Comparison of ENCODE assay signal across 8 cellular contexts in genomic region chr13:37074703-37075102, GRCh38. TPM values are rescaled to one million over a fixed set of nuclear protein-coding genes. Genes with fewer than 3 reads are reported as not detected.
DNase-seq lines count a peak whose midpoint lies in the region; ATAC-seq and TF ChIP-seq lines count a peak whose summit lies in the region.

No MANE protein-coding gene starts in this region.

- no peak for ATAC-seq in GM19324 (IDR thresholded peaks at IDR 0.05; ENCODE audit: low FRiP score, unreplicated experiment)

- H3K4me1 Mint-ChIP-seq in brain: peaks cover 10% of the 10 kb centered on the region

- H3K27ac Mint-ChIP-seq in brain: peak overlapping the region in 3 of 5 experiments; percentile 9 to 41 (median 16)

- no peaks in the 10 kb centered on the region for H3K36me3 Mint-ChIP-seq in brain

- H3K9me3 Mint-ChIP-seq in brain: no peaks in the 10 kb centered on the region

- no peaks in the 10 kb centered on the region for H3K27me3 Mint-ChIP-seq in brain

- H3K4me3 Mint-ChIP-seq in brain: peak overlapping the region in 1 of 5 experiments; percentile 27

- no peak for DNase-seq in GM10266 (ENCODE audit: extremely low spot score)
- peak; percentile 56 for DNase-seq in NAMALWA (ENCODE audit: low spot score)
- peak; percentile 51 for DNase-seq in medulla oblongata (ENCODE audit: extremely low spot score)
- DNase-seq in HuH-7 (ENCODE audit: low spot score): no peak
- DNase-seq in GM19240 (ENCODE audit: insufficient read length, low spot score): no peak
- DNase-seq in NCI-H1436 treated with DMSO at 0.1 percent for 48 hours (lab: John Stamatoyannopoulos, UW): no peak

- TF ChIP-seq CTCF in GM10266 (IDR thresholded peaks at IDR 0.05; ENCODE audit: control insufficient read depth, insufficient read depth, low read depth, missing control alignments) (peak; percentile 26), brain (conservative IDR thresholded peaks at IDR 0.05) (peak; percentile 61 to 66)

RNA-seq across cellular contexts. Expression of gene SUPT20H, which starts 15.2 kb away (rescaled TPM):
- 14.8 TPM for polyA plus RNA-seq in brain (ENCODE audit: insufficient read depth, low read depth, low replicate concordance)

RNA-seq across cellular contexts. Expression of gene CSNK1A1L, which starts 30.8 kb away (rescaled TPM):
- not detected for polyA plus RNA-seq in brain (ENCODE audit: insufficient read depth, low read depth, low replicate concordance)

Comparison
In these comparisons a context has a peak if more than half of its experiments do, and no peak if none do; other contexts are left out.
1. DNase-seq: peak in NAMALWA (single experiment) and medulla oblongata (single experiment); none in GM10266 (single experiment), HuH-7 (single experiment), GM19240 (single experiment) and NCI-H1436 treated with DMSO at 0.1 percent for 48 hours (single experiment).